ENCODE assay signal across 8 cellular contexts in genomic region chr11:102139081-102139498, GRCh38. TPM values are rescaled to one million over a fixed set of nuclear protein-coding genes. Genes with fewer than 3 reads are reported as not detected.
DNase-seq lines count a peak whose midpoint lies in the region; ATAC-seq and TF ChIP-seq lines count a peak whose summit lies in the region.

No MANE protein-coding gene starts in this region.

- ATAC-seq in mucosa of descending colon = peak; percentile 40
- no peak for ATAC-seq in GM19023 (IDR thresholded peaks at IDR 0.05; ENCODE audit: unreplicated experiment)
- no peak for ATAC-seq in HG03342 (IDR thresholded peaks at IDR 0.05; ENCODE audit: unreplicated experiment)
- ATAC-seq in HG03460 (IDR thresholded peaks at IDR 0.05; ENCODE audit: unreplicated experiment) = no peak
- no peak for ATAC-seq in HG03521 (IDR thresholded peaks at IDR 0.05; ENCODE audit: unreplicated experiment)

- no peak overlapping the region for H3K4me3 ChIP-seq in fibroblast of mammary gland (ENCODE audit: control insufficient read depth, low read depth, low read length)
- H3K4me3 ChIP-seq in mucosa of descending colon = no peak overlapping the region

- TF ChIP-seq CTCF in RWPE1 (conservative IDR thresholded peaks at IDR 0.05; ENCODE audit: low read depth) (no peak), fibroblast of mammary gland (conservative IDR thresholded peaks at IDR 0.05; ENCODE audit: control insufficient read depth, insufficient read depth, low read depth, low read length) (no peak), mucosa of descending colon (IDR thresholded peaks at IDR 0.05) (no peak)

- H3K4me1 ChIP-seq in mucosa of descending colon (ENCODE audit: low read depth) = peaks cover 2% of the 10 kb centered on the region

- no peak overlapping the region for H3K27ac ChIP-seq in RWPE1

- H3K36me3 ChIP-seq in mucosa of descending colon (ENCODE audit: low read depth) = no peaks in the 10 kb centered on the region

- DNase-seq in AG08396 (ENCODE audit: low spot score) (peak; percentile 49), RWPE1 (ENCODE audit: low spot score) (peak; percentile 60), fibroblast of mammary gland (ENCODE audit: low read depth) (peak; percentile 90), mucosa of descending colon (no peak)

- no peaks in the 10 kb centered on the region for H3K9me3 ChIP-seq in mucosa of descending colon

- CTCF ChIA-PET in RWPE1 (lab: Yijun Ruan, JAX) = interaction anchor here (0.6 to 0.7 kb wide), 2 partner anchors 68 to 640 kb away, joined by 3 to 4 read pairs; no protein-coding TSS in a partner anchor

- intact Hi-C loops in mucosa of descending colon (cut with DNase I, micrococcal nuclease) = no loop called here

- POLR2A ChIA-PET in RWPE1 (lab: Yijun Ruan, JAX; ENCODE audit: low non-redundant PET) = no interaction called here

RNA-seq across cellular contexts. Expression of gene YAP1, which starts 28.8 kb away (rescaled TPM):
- total RNA-seq in mucosa of descending colon = 100 to 1,000 TPM in 1 of 3 donors, 10 to 100 TPM in 2; 41.3 to 126 (median 52.2) TPM

Comparison
In these comparisons a context has a peak if more than half of its experiments do, and no peak if none do; other contexts are left out.
1. DNase-seq: peak in AG08396 (single experiment), RWPE1 (single experiment) and fibroblast of mammary gland (single experiment); none in mucosa of descending colon (0 of 3).